In the genomic region with DNA sequence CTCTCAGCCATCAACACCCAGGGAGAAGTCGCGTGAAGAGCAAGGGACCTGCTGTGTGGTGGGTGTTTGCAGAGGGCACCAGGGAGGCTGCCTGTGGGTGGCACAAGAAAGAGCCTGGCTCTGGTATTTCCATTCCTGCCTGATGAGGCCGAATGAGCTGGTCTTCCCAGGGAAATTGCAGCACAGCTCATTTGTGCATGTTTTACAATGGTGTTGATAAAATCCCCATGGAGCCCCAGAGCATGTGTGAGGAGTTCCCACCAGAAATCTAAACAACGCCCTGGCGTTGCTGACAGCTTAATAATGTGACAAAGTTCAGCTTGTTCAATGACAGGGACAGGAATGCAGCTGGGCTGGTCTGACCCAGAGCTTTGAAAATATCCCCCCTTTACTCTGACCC, we compare ENCODE assay signal across 1 cellular context.
TF ChIP-seq lines count a peak whose summit lies in the region.

No MANE protein-coding gene starts in this region.

TF ChIP-seq in HepG2, 621 proteins besides CTCF, POLR2A, EP300 and RAD21 (continued from another document):
- TF ChIP-seq, protein P1, sequence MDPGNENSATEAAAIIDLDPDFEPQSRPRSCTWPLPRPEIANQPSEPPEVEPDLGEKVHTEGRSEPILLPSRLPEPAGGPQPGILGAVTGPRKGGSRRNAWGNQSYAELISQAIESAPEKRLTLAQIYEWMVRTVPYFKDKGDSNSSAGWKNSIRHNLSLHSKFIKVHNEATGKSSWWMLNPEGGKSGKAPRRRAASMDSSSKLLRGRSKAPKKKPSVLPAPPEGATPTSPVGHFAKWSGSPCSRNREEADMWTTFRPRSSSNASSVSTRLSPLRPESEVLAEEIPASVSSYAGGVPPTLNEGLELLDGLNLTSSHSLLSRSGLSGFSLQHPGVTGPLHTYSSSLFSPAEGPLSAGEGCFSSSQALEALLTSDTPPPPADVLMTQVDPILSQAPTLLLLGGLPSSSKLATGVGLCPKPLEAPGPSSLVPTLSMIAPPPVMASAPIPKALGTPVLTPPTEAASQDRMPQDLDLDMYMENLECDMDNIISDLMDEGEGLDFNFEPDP (CRISPR knock-in tag; conservative IDR thresholded peaks at IDR 0.05), result no peak
- TF ChIP-seq ZNF775 (CRISPR knock-in tag; IDR thresholded peaks at IDR 0.05; ENCODE audit: borderline replicate concordance), result no peak
- TF ChIP-seq SRF (IDR thresholded peaks at IDR 0.05; ENCODE audit: low read depth, low read length), result no peak
- no peak for TF ChIP-seq DMAP1 (CRISPR knock-in tag; IDR thresholded peaks at IDR 0.05)
- no peak for TF ChIP-seq SRSF1 (optimal IDR thresholded peaks at IDR 0.05; ENCODE audit: low read depth, low read length)
- peak; percentile 40; the same call in 1 of the 2 replicates for TF ChIP-seq DR1 (CRISPR knock-in tag; IDR thresholded peaks at IDR 0.05)
- peak; percentile 65 for TF ChIP-seq HNF4A (CRISPR knock-in tag; IDR thresholded peaks at IDR 0.05)
- peak; percentile 40; the same call in 1 of the 2 replicates for TF ChIP-seq MEIS2 (CRISPR knock-in tag; IDR thresholded peaks at IDR 0.05)
- no peak for TF ChIP-seq HOXA7 (CRISPR knock-in tag; IDR thresholded peaks at IDR 0.05)
- TF ChIP-seq, protein P2, sequence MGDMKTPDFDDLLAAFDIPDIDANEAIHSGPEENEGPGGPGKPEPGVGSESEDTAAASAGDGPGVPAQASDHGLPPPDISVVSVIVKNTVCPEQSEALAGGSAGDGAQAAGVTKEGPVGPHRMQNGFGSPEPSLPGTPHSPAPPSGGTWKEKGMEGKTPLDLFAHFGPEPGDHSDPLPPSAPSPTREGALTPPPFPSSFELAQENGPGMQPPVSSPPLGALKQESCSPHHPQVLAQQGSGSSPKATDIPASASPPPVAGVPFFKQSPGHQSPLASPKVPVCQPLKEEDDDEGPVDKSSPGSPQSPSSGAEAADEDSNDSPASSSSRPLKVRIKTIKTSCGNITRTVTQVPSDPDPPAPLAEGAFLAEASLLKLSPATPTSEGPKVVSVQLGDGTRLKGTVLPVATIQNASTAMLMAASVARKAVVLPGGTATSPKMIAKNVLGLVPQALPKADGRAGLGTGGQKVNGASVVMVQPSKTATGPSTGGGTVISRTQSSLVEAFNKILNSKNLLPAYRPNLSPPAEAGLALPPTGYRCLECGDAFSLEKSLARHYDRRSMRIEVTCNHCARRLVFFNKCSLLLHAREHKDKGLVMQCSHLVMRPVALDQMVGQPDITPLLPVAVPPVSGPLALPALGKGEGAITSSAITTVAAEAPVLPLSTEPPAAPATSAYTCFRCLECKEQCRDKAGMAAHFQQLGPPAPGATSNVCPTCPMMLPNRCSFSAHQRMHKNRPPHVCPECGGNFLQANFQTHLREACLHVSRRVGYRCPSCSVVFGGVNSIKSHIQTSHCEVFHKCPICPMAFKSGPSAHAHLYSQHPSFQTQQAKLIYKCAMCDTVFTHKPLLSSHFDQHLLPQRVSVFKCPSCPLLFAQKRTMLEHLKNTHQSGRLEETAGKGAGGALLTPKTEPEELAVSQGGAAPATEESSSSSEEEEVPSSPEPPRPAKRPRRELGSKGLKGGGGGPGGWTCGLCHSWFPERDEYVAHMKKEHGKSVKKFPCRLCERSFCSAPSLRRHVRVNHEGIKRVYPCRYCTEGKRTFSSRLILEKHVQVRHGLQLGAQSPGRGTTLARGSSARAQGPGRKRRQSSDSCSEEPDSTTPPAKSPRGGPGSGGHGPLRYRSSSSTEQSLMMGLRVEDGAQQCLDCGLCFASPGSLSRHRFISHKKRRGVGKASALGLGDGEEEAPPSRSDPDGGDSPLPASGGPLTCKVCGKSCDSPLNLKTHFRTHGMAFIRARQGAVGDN (CRISPR knock-in tag; IDR thresholded peaks at IDR 0.05), result peak; percentile 32; the same call in 1 of the 2 replicates
- TF ChIP-seq, protein P3, sequence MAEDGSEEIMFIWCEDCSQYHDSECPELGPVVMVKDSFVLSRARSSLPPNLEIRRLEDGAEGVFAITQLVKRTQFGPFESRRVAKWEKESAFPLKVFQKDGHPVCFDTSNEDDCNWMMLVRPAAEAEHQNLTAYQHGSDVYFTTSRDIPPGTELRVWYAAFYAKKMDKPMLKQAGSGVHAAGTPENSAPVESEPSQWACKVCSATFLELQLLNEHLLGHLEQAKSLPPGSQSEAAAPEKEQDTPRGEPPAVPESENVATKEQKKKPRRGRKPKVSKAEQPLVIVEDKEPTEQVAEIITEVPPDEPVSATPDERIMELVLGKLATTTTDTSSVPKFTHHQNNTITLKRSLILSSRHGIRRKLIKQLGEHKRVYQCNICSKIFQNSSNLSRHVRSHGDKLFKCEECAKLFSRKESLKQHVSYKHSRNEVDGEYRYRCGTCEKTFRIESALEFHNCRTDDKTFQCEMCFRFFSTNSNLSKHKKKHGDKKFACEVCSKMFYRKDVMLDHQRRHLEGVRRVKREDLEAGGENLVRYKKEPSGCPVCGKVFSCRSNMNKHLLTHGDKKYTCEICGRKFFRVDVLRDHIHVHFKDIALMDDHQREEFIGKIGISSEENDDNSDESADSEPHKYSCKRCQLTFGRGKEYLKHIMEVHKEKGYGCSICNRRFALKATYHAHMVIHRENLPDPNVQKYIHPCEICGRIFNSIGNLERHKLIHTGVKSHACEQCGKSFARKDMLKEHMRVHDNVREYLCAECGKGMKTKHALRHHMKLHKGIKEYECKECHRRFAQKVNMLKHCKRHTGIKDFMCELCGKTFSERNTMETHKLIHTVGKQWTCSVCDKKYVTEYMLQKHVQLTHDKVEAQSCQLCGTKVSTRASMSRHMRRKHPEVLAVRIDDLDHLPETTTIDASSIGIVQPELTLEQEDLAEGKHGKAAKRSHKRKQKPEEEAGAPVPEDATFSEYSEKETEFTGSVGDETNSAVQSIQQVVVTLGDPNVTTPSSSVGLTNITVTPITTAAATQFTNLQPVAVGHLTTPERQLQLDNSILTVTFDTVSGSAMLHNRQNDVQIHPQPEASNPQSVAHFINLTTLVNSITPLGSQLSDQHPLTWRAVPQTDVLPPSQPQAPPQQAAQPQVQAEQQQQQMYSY (CRISPR knock-in tag; IDR thresholded peaks at IDR 0.05), result 0 out of 2 replicates have a peak, but pooled peaks have one; percentile 26
- TF ChIP-seq, protein P4, sequence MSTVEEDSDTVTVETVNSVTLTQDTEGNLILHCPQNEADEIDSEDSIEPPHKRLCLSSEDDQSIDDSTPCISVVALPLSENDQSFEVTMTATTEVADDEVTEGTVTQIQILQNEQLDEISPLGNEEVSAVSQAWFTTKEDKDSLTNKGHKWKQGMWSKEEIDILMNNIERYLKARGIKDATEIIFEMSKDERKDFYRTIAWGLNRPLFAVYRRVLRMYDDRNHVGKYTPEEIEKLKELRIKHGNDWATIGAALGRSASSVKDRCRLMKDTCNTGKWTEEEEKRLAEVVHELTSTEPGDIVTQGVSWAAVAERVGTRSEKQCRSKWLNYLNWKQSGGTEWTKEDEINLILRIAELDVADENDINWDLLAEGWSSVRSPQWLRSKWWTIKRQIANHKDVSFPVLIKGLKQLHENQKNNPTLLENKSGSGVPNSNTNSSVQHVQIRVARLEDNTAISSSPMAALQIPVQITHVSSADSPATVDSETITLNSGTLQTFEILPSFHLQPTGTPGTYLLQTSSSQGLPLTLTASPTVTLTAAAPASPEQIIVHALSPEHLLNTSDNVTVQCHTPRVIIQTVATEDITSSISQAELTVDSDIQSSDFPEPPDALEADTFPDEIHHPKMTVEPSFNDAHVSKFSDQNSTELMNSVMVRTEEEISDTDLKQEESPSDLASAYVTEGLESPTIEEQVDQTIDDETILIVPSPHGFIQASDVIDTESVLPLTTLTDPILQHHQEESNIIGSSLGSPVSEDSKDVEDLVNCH (CRISPR knock-in tag; IDR thresholded peaks at IDR 0.05), result no peak
- TF ChIP-seq, protein P5, sequence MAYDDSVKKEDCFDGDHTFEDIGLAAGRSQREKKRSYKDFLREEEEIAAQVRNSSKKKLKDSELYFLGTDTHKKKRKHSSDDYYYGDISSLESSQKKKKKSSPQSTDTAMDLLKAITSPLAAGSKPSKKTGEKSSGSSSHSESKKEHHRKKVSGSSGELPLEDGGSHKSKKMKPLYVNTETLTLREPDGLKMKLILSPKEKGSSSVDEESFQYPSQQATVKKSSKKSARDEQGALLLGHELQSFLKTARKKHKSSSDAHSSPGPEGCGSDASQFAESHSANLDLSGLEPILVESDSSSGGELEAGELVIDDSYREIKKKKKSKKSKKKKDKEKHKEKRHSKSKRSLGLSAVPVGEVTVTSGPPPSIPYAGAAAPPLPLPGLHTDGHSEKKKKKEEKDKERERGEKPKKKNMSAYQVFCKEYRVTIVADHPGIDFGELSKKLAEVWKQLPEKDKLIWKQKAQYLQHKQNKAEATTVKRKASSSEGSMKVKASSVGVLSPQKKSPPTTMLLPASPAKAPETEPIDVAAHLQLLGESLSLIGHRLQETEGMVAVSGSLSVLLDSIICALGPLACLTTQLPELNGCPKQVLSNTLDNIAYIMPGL (CRISPR knock-in tag; IDR thresholded peaks at IDR 0.05; ENCODE audit: borderline replicate concordance in 1 of 2, low read depth in 1 of 2), result no peak
- TF ChIP-seq ZNF549 (CRISPR knock-in tag; IDR thresholded peaks at IDR 0.05), result peak; percentile 75; the same call in 1 of the 2 replicates
- TF ChIP-seq SP2 (CRISPR knock-in tag; IDR thresholded peaks at IDR 0.05), result no peak
- TF ChIP-seq, protein P6, sequence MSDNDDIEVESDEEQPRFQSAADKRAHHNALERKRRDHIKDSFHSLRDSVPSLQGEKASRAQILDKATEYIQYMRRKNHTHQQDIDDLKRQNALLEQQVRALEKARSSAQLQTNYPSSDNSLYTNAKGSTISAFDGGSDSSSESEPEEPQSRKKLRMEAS (IDR thresholded peaks at IDR 0.05), result peak; percentile 49; the same call in 1 of the 2 replicates
- no peak for TF ChIP-seq BHLHE40 (IDR thresholded peaks at IDR 0.05; ENCODE audit: low read length)
- TF ChIP-seq, protein P7, sequence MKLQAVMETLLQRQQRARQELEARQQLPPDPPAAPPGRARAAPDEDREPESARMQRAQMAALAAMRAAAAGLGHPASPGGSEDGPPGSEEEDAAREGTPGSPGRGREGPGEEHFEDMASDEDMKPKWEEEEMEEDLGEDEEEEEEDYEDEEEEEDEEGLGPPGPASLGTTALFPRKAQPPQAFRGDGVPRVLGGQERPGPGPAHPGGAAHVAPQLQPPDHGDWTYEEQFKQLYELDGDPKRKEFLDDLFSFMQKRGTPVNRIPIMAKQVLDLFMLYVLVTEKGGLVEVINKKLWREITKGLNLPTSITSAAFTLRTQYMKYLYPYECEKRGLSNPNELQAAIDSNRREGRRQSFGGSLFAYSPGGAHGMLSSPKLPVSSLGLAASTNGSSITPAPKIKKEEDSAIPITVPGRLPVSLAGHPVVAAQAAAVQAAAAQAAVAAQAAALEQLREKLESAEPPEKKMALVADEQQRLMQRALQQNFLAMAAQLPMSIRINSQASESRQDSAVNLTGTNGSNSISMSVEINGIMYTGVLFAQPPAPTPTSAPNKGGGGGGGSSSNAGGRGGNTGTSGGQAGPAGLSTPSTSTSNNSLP (IDR thresholded peaks at IDR 0.05; ENCODE audit: low read depth, low read length), result peak; percentile 13; the same call in 1 of the 2 replicates
- TF ChIP-seq WIZ (CRISPR knock-in tag; IDR thresholded peaks at IDR 0.05), result 0 out of 2 replicates have a peak, but pooled peaks have one; percentile 27
- TF ChIP-seq CEBPG (CRISPR knock-in tag; IDR thresholded peaks at IDR 0.05), result no peak
- TF ChIP-seq RBM39 (IDR thresholded peaks at IDR 0.05; ENCODE audit: low read depth, low read length, poor library complexity, severe bottlenecking), result no peak
- no peak for TF ChIP-seq PAWR (CRISPR knock-in tag; IDR thresholded peaks at IDR 0.05; ENCODE audit: borderline replicate concordance)
- TF ChIP-seq ASH2L (IDR thresholded peaks at IDR 0.05; ENCODE audit: insufficient read length, low read depth, low read length), result no peak
- TF ChIP-seq, protein P8, sequence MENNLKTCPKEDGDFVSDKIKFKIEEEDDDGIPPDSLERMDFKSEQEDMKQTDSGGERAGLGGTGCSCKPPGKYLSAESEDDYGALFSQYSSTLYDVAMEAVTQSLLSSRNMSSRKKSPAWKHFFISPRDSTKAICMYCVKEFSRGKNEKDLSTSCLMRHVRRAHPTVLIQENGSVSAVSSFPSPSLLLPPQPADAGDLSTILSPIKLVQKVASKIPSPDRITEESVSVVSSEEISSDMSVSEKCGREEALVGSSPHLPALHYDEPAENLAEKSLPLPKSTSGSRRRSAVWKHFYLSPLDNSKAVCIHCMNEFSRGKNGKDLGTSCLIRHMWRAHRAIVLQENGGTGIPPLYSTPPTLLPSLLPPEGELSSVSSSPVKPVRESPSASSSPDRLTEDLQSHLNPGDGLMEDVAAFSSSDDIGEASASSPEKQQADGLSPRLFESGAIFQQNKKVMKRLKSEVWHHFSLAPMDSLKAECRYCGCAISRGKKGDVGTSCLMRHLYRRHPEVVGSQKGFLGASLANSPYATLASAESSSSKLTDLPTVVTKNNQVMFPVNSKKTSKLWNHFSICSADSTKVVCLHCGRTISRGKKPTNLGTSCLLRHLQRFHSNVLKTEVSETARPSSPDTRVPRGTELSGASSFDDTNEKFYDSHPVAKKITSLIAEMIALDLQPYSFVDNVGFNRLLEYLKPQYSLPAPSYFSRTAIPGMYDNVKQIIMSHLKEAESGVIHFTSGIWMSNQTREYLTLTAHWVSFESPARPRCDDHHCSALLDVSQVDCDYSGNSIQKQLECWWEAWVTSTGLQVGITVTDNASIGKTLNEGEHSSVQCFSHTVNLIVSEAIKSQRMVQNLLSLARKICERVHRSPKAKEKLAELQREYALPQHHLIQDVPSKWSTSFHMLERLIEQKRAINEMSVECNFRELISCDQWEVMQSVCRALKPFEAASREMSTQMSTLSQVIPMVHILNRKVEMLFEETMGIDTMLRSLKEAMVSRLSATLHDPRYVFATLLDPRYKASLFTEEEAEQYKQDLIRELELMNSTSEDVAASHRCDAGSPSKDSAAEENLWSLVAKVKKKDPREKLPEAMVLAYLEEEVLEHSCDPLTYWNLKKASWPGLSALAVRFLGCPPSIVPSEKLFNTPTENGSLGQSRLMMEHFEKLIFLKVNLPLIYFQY (CRISPR knock-in tag; IDR thresholded peaks at IDR 0.05; ENCODE audit: borderline replicate concordance), result peak; percentile 32; the same call in 1 of the 2 replicates
- TF ChIP-seq MIXL1 (CRISPR knock-in tag; IDR thresholded peaks at IDR 0.05), result no peak
- TF ChIP-seq NFKB2 (CRISPR knock-in tag; IDR thresholded peaks at IDR 0.05; ENCODE audit: borderline replicate concordance), result no peak; the same call in 1 of the 2 replicates
- TF ChIP-seq ZNF430 (CRISPR knock-in tag; IDR thresholded peaks at IDR 0.05), result no peak
- TF ChIP-seq KDM1A (CRISPR knock-in tag; IDR thresholded peaks at IDR 0.05), result no peak
- no peak for TF ChIP-seq KLF11 (CRISPR knock-in tag; IDR thresholded peaks at IDR 0.05)
- no peak for TF ChIP-seq RFX5 (IDR thresholded peaks at IDR 0.05; ENCODE audit: low read depth, low read length)
- no peak for TF ChIP-seq ZNF546 (CRISPR knock-in tag; conservative IDR thresholded peaks at IDR 0.05)
- TF ChIP-seq FLYWCH1 (CRISPR knock-in tag; IDR thresholded peaks at IDR 0.05), result no peak
- TF ChIP-seq TEAD3 (CRISPR knock-in tag; optimal IDR thresholded peaks at IDR 0.05; ENCODE audit: borderline replicate concordance), result peak; percentile 75
TF ChIP-seq in HepG2: peak in this region for 12.
